Comparison of ENCODE assay signal across 1 cellular context in the genomic region with DNA sequence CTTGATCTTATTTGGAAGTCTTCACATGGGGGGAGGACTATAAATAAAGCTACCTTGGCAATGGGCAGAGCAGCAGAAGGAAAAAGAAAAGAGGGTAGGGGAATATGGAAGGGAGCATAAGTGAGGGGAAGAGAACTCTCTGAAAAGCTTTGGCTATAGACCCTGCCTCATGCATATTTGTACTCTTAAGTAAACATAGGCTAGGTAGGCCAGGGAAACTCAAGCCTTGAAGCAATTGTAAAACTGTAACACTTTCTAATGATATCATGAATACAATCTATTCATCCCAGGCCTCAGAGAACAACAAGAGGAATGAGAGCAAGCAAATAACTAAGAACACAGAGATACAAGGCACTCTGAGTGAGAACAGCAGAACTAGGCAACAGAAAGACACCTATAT.
TF ChIP-seq lines count a peak whose summit lies in the region.

No MANE protein-coding gene starts in this region.

TF ChIP-seq in endothelial cell of umbilical vein, 7 proteins besides CTCF, POLR2A, EP300 and RAD21 (continued from another document):
- TF ChIP-seq FOS (IDR thresholded peaks at IDR 0.05; ENCODE audit: borderline replicate concordance, insufficient read depth, low read length) = no peak
